Comparison of ENCODE assay signal across 9 cellular contexts in the genomic region with DNA sequence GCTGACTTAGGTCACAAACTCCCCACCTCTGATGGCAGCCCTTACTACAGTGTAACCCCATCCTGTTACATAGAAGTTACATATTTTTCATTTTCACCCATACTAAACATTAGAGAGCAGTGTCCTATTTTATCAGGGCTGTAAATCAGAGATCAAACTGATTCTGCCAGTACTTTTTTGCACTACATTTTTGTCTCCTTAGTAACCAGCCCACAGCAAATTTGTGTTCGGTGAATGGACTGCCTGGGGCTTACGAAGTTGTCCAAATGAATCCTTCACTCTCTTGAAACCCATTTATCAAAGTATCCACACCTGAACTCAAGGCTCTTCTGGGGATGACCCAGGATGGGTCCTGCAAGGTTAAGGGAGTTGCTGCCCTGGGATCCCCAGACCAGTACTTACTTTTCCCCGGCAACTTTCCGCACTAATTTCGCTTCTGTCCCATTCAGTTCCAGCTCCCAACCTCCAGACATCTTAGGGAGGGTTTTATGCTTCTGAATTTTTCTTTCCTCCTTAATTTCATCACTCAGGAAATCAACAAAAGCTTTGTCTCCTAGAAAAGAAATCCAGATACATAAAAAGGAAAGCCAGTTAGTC. TPM values are rescaled to one million over a fixed set of nuclear protein-coding genes. Genes with fewer than 3 reads are reported as not detected.
A peak's percentile ranks its signal among the peaks of the same experiment; 100 is the strongest.
DNase-seq lines count a peak whose midpoint lies in the region; ATAC-seq and TF ChIP-seq lines count a peak whose summit lies in the region.
"Had no signal": no experiment of that assay in that cellular context is flagged by ENCODE, and none has a peak within 500 bp of the region (broad histone marks: within the 10 kb centered on the region; RNA-seq: fewer than 3 reads in every experiment).

No MANE protein-coding gene starts in this region.

- peak overlapping the region; percentile 93 for H3K9ac ChIP-seq in iPS-18a (ENCODE audit: low read length)

- no peak for TF ChIP-seq CTCF in suprapubic skin (IDR thresholded peaks at IDR 0.05)

- ATAC-seq in HG03469 (IDR thresholded peaks at IDR 0.05; ENCODE audit: unreplicated experiment) = no peak

- H3K36me3 Mint-ChIP-seq in activated CD4-positive, alpha-beta T cell treated with anti-CD3 and anti-CD28 coated beads, Interleukin-2, amount 10 ng/mL, durations not matched to agents 7 days and 5 days (ENCODE audit: low read depth) = peaks cover 44% of the 10 kb centered on the region
- H3K36me3 Mint-ChIP-seq in activated T-helper 2 cell treated with anti-CD3 and anti-CD28 coated beads, Interferon-gamma antibody, Interleukin-2, Interleukin-4, amounts not matched to agents 10 μg/mL and 5 μg/mL and 100 μg/mL, durations not matched to agents 14 hours and 24 hours and 36 hours (ENCODE audit: low read depth) = peaks cover 67% of the 10 kb centered on the region

- H3K27me3 ChIP-seq in iPS-18a (ENCODE audit: control insufficient read depth, insufficient read depth, low read length) (no peaks in the 10 kb centered on the region), suprapubic skin (no peaks in the 10 kb centered on the region)

- peak overlapping the region; percentile 82 for H3K4me3 Mint-ChIP-seq in activated CD4-positive, alpha-beta T cell treated with anti-CD3 and anti-CD28 coated beads, Interleukin-2, amount 10 ng/mL, durations not matched to agents 7 days and 5 days
- peak overlapping the region; percentile 90 for H3K4me3 Mint-ChIP-seq in activated T-helper 2 cell treated with anti-CD3 and anti-CD28 coated beads, Interferon-gamma antibody, Interleukin-2, Interleukin-4, amounts not matched to agents 10 μg/mL and 5 μg/mL and 100 μg/mL, durations not matched to agents 14 hours and 24 hours and 36 hours (ENCODE audit: low read depth)

- H3K27ac ChIP-seq in iPS-18a (ENCODE audit: low read length) (no peak overlapping the region), suprapubic skin (no peak overlapping the region)

- peaks cover 45% of the 10 kb centered on the region for H3K4me1 Mint-ChIP-seq in activated CD4-positive, alpha-beta T cell treated with anti-CD3 and anti-CD28 coated beads, Interleukin-2, amount 10 ng/mL, durations not matched to agents 7 days and 5 days
- peaks cover 36% of the 10 kb centered on the region for H3K4me1 Mint-ChIP-seq in activated T-helper 2 cell treated with anti-CD3 and anti-CD28 coated beads, Interferon-gamma antibody, Interleukin-2, Interleukin-4, amounts not matched to agents 10 μg/mL and 5 μg/mL and 100 μg/mL, durations not matched to agents 14 hours and 24 hours and 36 hours (ENCODE audit: low read depth)

- POLR2A ChIA-PET in activated CD4-positive, alpha-beta T cell treated with anti-CD3 and anti-CD28 coated beads, Interleukin-2, amount 10 ng/mL, durations not matched to agents 7 days and 5 days (lab: Charles Lee) = no interaction called here

- no peaks in the 10 kb centered on the region for H3K27me3 Mint-ChIP-seq in activated CD4-positive, alpha-beta T cell treated with anti-CD3 and anti-CD28 coated beads, Interleukin-2, amount 10 ng/mL, durations not matched to agents 7 days and 5 days
- no peaks in the 10 kb centered on the region for H3K27me3 Mint-ChIP-seq in activated T-helper 2 cell treated with anti-CD3 and anti-CD28 coated beads, Interferon-gamma antibody, Interleukin-2, Interleukin-4, amounts not matched to agents 10 μg/mL and 5 μg/mL and 100 μg/mL, durations not matched to agents 14 hours and 24 hours and 36 hours (ENCODE audit: low read depth)

- CTCF ChIA-PET in activated CD4-positive, alpha-beta T cell treated with anti-CD3 and anti-CD28 coated beads, Interleukin-2, amount 10 ng/mL, durations not matched to agents 7 days and 5 days (lab: Charles Lee) = interaction anchor here (1.9 to 3.3 kb wide), 4 partner anchors 8 to 30 kb away, joined by 11 to 27 read pairs (median 17); partner anchors contain the start of genes DHX33, NUP88 and RPAIN

- H3K4me1 ChIP-seq in iPS-18a (ENCODE audit: control insufficient read depth, low read depth, low read length) = peaks cover 6% of the 10 kb centered on the region
- peaks cover 26% of the 10 kb centered on the region for H3K4me1 ChIP-seq in suprapubic skin

- H3K4me3 ChIP-seq in iPS-18a (ENCODE audit: low read length) = peak overlapping the region; percentile 94
- peak overlapping the region; percentile 72 for H3K4me3 ChIP-seq in suprapubic skin

- intact Hi-C loops in activated T-helper 2 cell treated with anti-CD3 and anti-CD28 coated beads, Interferon-gamma antibody, Interleukin-2, Interleukin-4, amounts not matched to agents 10 μg/mL and 5 μg/mL and 100 μg/mL, durations not matched to agents 14 hours and 24 hours and 36 hours (cut with micrococcal nuclease) = loop anchor here (5.0 kb wide), 1 partner anchor 49 kb away; the partner anchor contains the start of genes DERL2 and MIS12

- no peak for DNase-seq in activated CD4-positive, alpha-beta T cell treated with anti-CD3 and anti-CD28 coated beads, Interleukin-2, amount 10 ng/mL, durations not matched to agents 7 days and 5 days
- no peak for DNase-seq in activated CD4-positive, alpha-beta T cell treated with anti-CD3 and anti-CD28 coated beads for 4 hours
- no peak for DNase-seq in activated T-helper 2 cell treated with anti-CD3 and anti-CD28 coated beads, Interferon-gamma antibody, Interleukin-2, Interleukin-4, amounts not matched to agents 10 μg/mL and 5 μg/mL and 100 μg/mL, durations not matched to agents 14 hours and 24 hours and 36 hours (ENCODE audit: low spot score)
- no peak for DNase-seq in suprapubic skin (ENCODE audit: low spot score in 2 of 2)
- no peak for DNase-seq in amygdala (lab: John Stamatoyannopoulos, UW)
- no peak for DNase-seq in NCI-H1048 (lab: John Stamatoyannopoulos, UW)
- DNase-seq: COR-L47 had no signal

- TF ChIP-seq EP300 in suprapubic skin (IDR thresholded peaks at IDR 0.05) = no peak

- WGBS in suprapubic skin = 46% methylated on average over 5 of the region's 5 CpGs

- no peaks in the 10 kb centered on the region for H3K9me3 Mint-ChIP-seq in activated CD4-positive, alpha-beta T cell treated with anti-CD3 and anti-CD28 coated beads, Interleukin-2, amount 10 ng/mL, durations not matched to agents 7 days and 5 days
- no peaks in the 10 kb centered on the region for H3K9me3 Mint-ChIP-seq in activated T-helper 2 cell treated with anti-CD3 and anti-CD28 coated beads, Interferon-gamma antibody, Interleukin-2, Interleukin-4, amounts not matched to agents 10 μg/mL and 5 μg/mL and 100 μg/mL, durations not matched to agents 14 hours and 24 hours and 36 hours

- H3K27ac Mint-ChIP-seq in activated CD4-positive, alpha-beta T cell treated with anti-CD3 and anti-CD28 coated beads, Interleukin-2, amount 10 ng/mL, durations not matched to agents 7 days and 5 days = peak overlapping the region; percentile 92
- peak overlapping the region; percentile 78 for H3K27ac Mint-ChIP-seq in activated T-helper 2 cell treated with anti-CD3 and anti-CD28 coated beads, Interferon-gamma antibody, Interleukin-2, Interleukin-4, amounts not matched to agents 10 μg/mL and 5 μg/mL and 100 μg/mL, durations not matched to agents 14 hours and 24 hours and 36 hours

- H3K9me3 ChIP-seq in iPS-18a (ENCODE audit: control insufficient read depth, low read depth, low read length) = no peaks in the 10 kb centered on the region
- H3K9me3 ChIP-seq in suprapubic skin = no peaks in the 10 kb centered on the region

- H3K36me3 ChIP-seq in iPS-18a (ENCODE audit: control insufficient read depth, low read depth, low read length) = peaks cover 66% of the 10 kb centered on the region
- H3K36me3 ChIP-seq in suprapubic skin = peaks cover 37% of the 10 kb centered on the region

- TF ChIP-seq POLR2A in suprapubic skin (IDR thresholded peaks at IDR 0.05) = no peak

RNA-seq across cellular contexts. Expression of gene C1QBP, which starts 1.1 kb away (rescaled TPM):
- total RNA-seq in activated CD4-positive, alpha-beta T cell treated with anti-CD3 and anti-CD28 coated beads, Interleukin-2, amount 10 ng/mL, durations not matched to agents 7 days and 5 days = 100 to 1,000 TPM; 156 to 157 TPM
- total RNA-seq in activated T-helper 2 cell treated with anti-CD3 and anti-CD28 coated beads, Interferon-gamma antibody, Interleukin-2, Interleukin-4, amounts not matched to agents 10 μg/mL and 5 μg/mL and 100 μg/mL, durations not matched to agents 14 hours and 24 hours and 36 hours = 363 and 372 TPM in 2 replicates
- 100 to 1,000 TPM in 3 of 4 donors, 10 to 100 TPM in 1; 55.7 to 173 (median 117) TPM for total RNA-seq in suprapubic skin

RNA-seq across cellular contexts. Expression of gene RPAIN, which starts 17.8 kb away (rescaled TPM):
- 10 to 100 TPM; 43.1 to 52.0 TPM for total RNA-seq in activated CD4-positive, alpha-beta T cell treated with anti-CD3 and anti-CD28 coated beads, Interleukin-2, amount 10 ng/mL, durations not matched to agents 7 days and 5 days
- 61.0 and 63.1 TPM in 2 replicates for total RNA-seq in activated T-helper 2 cell treated with anti-CD3 and anti-CD28 coated beads, Interferon-gamma antibody, Interleukin-2, Interleukin-4, amounts not matched to agents 10 μg/mL and 5 μg/mL and 100 μg/mL, durations not matched to agents 14 hours and 24 hours and 36 hours
- total RNA-seq in suprapubic skin = 10 to 100 TPM; 29.2 to 81.7 (median 34.8) TPM

RNA-seq across cellular contexts. Expression of gene NUP88, which starts 18.4 kb away (rescaled TPM):
- total RNA-seq in activated CD4-positive, alpha-beta T cell treated with anti-CD3 and anti-CD28 coated beads, Interleukin-2, amount 10 ng/mL, durations not matched to agents 7 days and 5 days = 100 to 1,000 TPM in 1 of 2 experiments, 10 to 100 TPM in 1; 83.4 to 109 TPM
- 139 and 152 TPM in 2 replicates for total RNA-seq in activated T-helper 2 cell treated with anti-CD3 and anti-CD28 coated beads, Interferon-gamma antibody, Interleukin-2, Interleukin-4, amounts not matched to agents 10 μg/mL and 5 μg/mL and 100 μg/mL, durations not matched to agents 14 hours and 24 hours and 36 hours
- 10 to 100 TPM; 64.4 to 87.1 (median 75.6) TPM for total RNA-seq in suprapubic skin

RNA-seq across cellular contexts. Expression of gene DHX33, which starts 31.0 kb away (rescaled TPM):
- total RNA-seq in activated CD4-positive, alpha-beta T cell treated with anti-CD3 and anti-CD28 coated beads, Interleukin-2, amount 10 ng/mL, durations not matched to agents 7 days and 5 days = 10 to 100 TPM; 14.3 to 18.5 TPM
- total RNA-seq in activated T-helper 2 cell treated with anti-CD3 and anti-CD28 coated beads, Interferon-gamma antibody, Interleukin-2, Interleukin-4, amounts not matched to agents 10 μg/mL and 5 μg/mL and 100 μg/mL, durations not matched to agents 14 hours and 24 hours and 36 hours = 32.6 and 34.0 TPM in 2 replicates
- 10 to 100 TPM; 11.6 to 19.1 (median 14.6) TPM for total RNA-seq in suprapubic skin

RNA-seq across cellular contexts. Expression of gene DERL2, which starts 48.2 kb away (rescaled TPM):
- total RNA-seq in activated CD4-positive, alpha-beta T cell treated with anti-CD3 and anti-CD28 coated beads, Interleukin-2, amount 10 ng/mL, durations not matched to agents 7 days and 5 days = 10 to 100 TPM; 70.3 to 85.1 TPM
- total RNA-seq in activated T-helper 2 cell treated with anti-CD3 and anti-CD28 coated beads, Interferon-gamma antibody, Interleukin-2, Interleukin-4, amounts not matched to agents 10 μg/mL and 5 μg/mL and 100 μg/mL, durations not matched to agents 14 hours and 24 hours and 36 hours = 69.3 and 70.4 TPM in 2 replicates
- total RNA-seq in suprapubic skin = 10 to 100 TPM; 24.5 to 34.8 (median 25.3) TPM
